In genomic region chr3:13419356-13420050, GRCh38 we compare ENCODE assay signal across 2 cellular contexts.
TF ChIP-seq lines count a peak whose summit lies in the region.

No MANE protein-coding gene starts in this region.

TF ChIP-seq in WTC11, 78 proteins besides CTCF, POLR2A, EP300 and RAD21 (continues in another document):
- no peak for TF ChIP-seq ZNF281 (CRISPR knock-in tag; IDR thresholded peaks at IDR 0.05)
- 0 out of 2 replicates have a peak, but pooled peaks have one; percentile 47 for TF ChIP-seq TCF7 (CRISPR knock-in tag; IDR thresholded peaks at IDR 0.05; ENCODE audit: low read depth)
- TF ChIP-seq NFE2L1 (CRISPR knock-in tag; IDR thresholded peaks at IDR 0.05) = no peak
- TF ChIP-seq ZNF232 (CRISPR knock-in tag; IDR thresholded peaks at IDR 0.05) = no peak
- TF ChIP-seq NR3C1 (CRISPR knock-in tag; conservative IDR thresholded peaks at IDR 0.05; ENCODE audit: low read depth) = no peak
- no peak for TF ChIP-seq IRF2 (CRISPR knock-in tag; IDR thresholded peaks at IDR 0.05; ENCODE audit: borderline replicate concordance, low read depth)
- TF ChIP-seq RELA (CRISPR knock-in tag; IDR thresholded peaks at IDR 0.05; ENCODE audit: borderline replicate concordance) = no peak
- TF ChIP-seq ZNF532 (CRISPR knock-in tag; IDR thresholded peaks at IDR 0.05; ENCODE audit: borderline replicate concordance) = no peak
- no peak for TF ChIP-seq STAT6 (CRISPR knock-in tag; conservative IDR thresholded peaks at IDR 0.05; ENCODE audit: low read depth)
- no peak for TF ChIP-seq ZNF512 (CRISPR knock-in tag; IDR thresholded peaks at IDR 0.05; ENCODE audit: borderline replicate concordance)
- no peak for TF ChIP-seq ZNF121 (CRISPR knock-in tag; IDR thresholded peaks at IDR 0.05)
- no peak for TF ChIP-seq NR2C2 (CRISPR knock-in tag; IDR thresholded peaks at IDR 0.05)
- no peak for TF ChIP-seq GTF2I (CRISPR knock-in tag; conservative IDR thresholded peaks at IDR 0.05)
- TF ChIP-seq MYBL2 (CRISPR knock-in tag; IDR thresholded peaks at IDR 0.05) = no peak

TF ChIP-seq in HepG2, 621 proteins besides CTCF, POLR2A, EP300 and RAD21 (continued from another document and continues in another):
- TF ChIP-seq PREB (CRISPR knock-in tag; IDR thresholded peaks at IDR 0.05) = 0 out of 2 replicates have a peak, but pooled peaks have one; percentile 23
- TF ChIP-seq ZNF574 (CRISPR knock-in tag; IDR thresholded peaks at IDR 0.05) = 0 out of 2 replicates have a peak, but pooled peaks have one; percentile 14
- 0 out of 2 replicates have a peak, but pooled peaks have one; percentile 39 for TF ChIP-seq ZNF232 (CRISPR knock-in tag; IDR thresholded peaks at IDR 0.05; ENCODE audit: borderline replicate concordance)
- 0 out of 2 replicates have a peak, but pooled peaks have one; percentile 72 for TF ChIP-seq FUBP1 (CRISPR knock-in tag; IDR thresholded peaks at IDR 0.05; ENCODE audit: borderline replicate concordance)
- TF ChIP-seq ZNF274 (CRISPR knock-in tag; IDR thresholded peaks at IDR 0.05) = peak; percentile 44; the same call in 1 of the 2 replicates
- TF ChIP-seq SRY (CRISPR knock-in tag; IDR thresholded peaks at IDR 0.05) = peak; percentile 71; the same call in 1 of the 2 replicates
- TF ChIP-seq ZNF850 (CRISPR knock-in tag; conservative IDR thresholded peaks at IDR 0.05) = no peak
- 0 out of 2 replicates have a peak, but pooled peaks have one; percentile 7 for TF ChIP-seq ZMYM3 (CRISPR knock-in tag; IDR thresholded peaks at IDR 0.05)
- TF ChIP-seq ZNF44 (CRISPR knock-in tag; IDR thresholded peaks at IDR 0.05) = no peak
- TF ChIP-seq TRAFD1 (CRISPR knock-in tag; IDR thresholded peaks at IDR 0.05; ENCODE audit: borderline replicate concordance) = no peak
- 0 out of 2 replicates have a peak, but pooled peaks have one; percentile 45 for TF ChIP-seq ZNF30 (CRISPR knock-in tag; IDR thresholded peaks at IDR 0.05)
- 0 out of 2 replicates have a peak, but pooled peaks have one; percentile 66 for TF ChIP-seq ZNF547 (CRISPR knock-in tag; IDR thresholded peaks at IDR 0.05)
- TF ChIP-seq ZNF768 (CRISPR knock-in tag; IDR thresholded peaks at IDR 0.05) = peak; percentile 82
- peak; percentile 13; the same call in 1 of the 2 replicates for TF ChIP-seq YEATS4 (CRISPR knock-in tag; IDR thresholded peaks at IDR 0.05; ENCODE audit: borderline replicate concordance)
- peak in 1 of 2 experiments; percentile 15; a peak in 1 of 4 replicates for TF ChIP-seq HMGXB4 (CRISPR knock-in tag; IDR thresholded peaks at IDR 0.05; ENCODE audit: borderline replicate concordance in 1 of 2, low read depth in 1 of 2)
- 0 out of 2 replicates have a peak, but pooled peaks have one; percentile 39 for TF ChIP-seq TGIF2 (CRISPR knock-in tag; IDR thresholded peaks at IDR 0.05)
- TF ChIP-seq ZNF34 (CRISPR knock-in tag; IDR thresholded peaks at IDR 0.05; ENCODE audit: borderline replicate concordance) = no peak
- no peak for TF ChIP-seq NFKB2 (CRISPR knock-in tag; IDR thresholded peaks at IDR 0.05; ENCODE audit: borderline replicate concordance)
- TF ChIP-seq ZFX (CRISPR knock-in tag; IDR thresholded peaks at IDR 0.05; ENCODE audit: low read depth) = peak; percentile 51
- no peak; the same call in 1 of the 2 replicates for TF ChIP-seq LBX2 (CRISPR knock-in tag; IDR thresholded peaks at IDR 0.05; ENCODE audit: borderline replicate concordance)
- peak; percentile 51 for TF ChIP-seq NR2C2 (CRISPR knock-in tag; IDR thresholded peaks at IDR 0.05; ENCODE audit: borderline replicate concordance)
- peak; percentile 28; the same call in 1 of the 2 replicates for TF ChIP-seq ZNF773 (CRISPR knock-in tag; IDR thresholded peaks at IDR 0.05; ENCODE audit: borderline replicate concordance)
- TF ChIP-seq SETDB1 (CRISPR knock-in tag; IDR thresholded peaks at IDR 0.05; ENCODE audit: borderline replicate concordance) = no peak
- TF ChIP-seq DMTF1 (CRISPR knock-in tag; IDR thresholded peaks at IDR 0.05) = no peak
- no peak; the same call in 1 of the 2 replicates for TF ChIP-seq TMF1 (CRISPR knock-in tag; IDR thresholded peaks at IDR 0.05; ENCODE audit: low read depth)
- no peak for TF ChIP-seq ZNF646 (CRISPR knock-in tag; IDR thresholded peaks at IDR 0.05)
- peak; percentile 35; the same call in 1 of the 2 replicates for TF ChIP-seq ATF5 (CRISPR knock-in tag; IDR thresholded peaks at IDR 0.05; ENCODE audit: low read depth)
- TF ChIP-seq ZNF777 (CRISPR knock-in tag; IDR thresholded peaks at IDR 0.05) = peak; percentile 20
- TF ChIP-seq ZSCAN25 (CRISPR knock-in tag; IDR thresholded peaks at IDR 0.05) = 0 out of 2 replicates have a peak, but pooled peaks have one; percentile 58
- no peak for TF ChIP-seq SOX5 (CRISPR knock-in tag; IDR thresholded peaks at IDR 0.05; ENCODE audit: borderline replicate concordance)
- TF ChIP-seq CBFB (CRISPR knock-in tag; IDR thresholded peaks at IDR 0.05) = 0 out of 2 replicates have a peak, but pooled peaks have one; percentile 10
